ENCODE assay signal across 8 cellular contexts in the genomic region with DNA sequence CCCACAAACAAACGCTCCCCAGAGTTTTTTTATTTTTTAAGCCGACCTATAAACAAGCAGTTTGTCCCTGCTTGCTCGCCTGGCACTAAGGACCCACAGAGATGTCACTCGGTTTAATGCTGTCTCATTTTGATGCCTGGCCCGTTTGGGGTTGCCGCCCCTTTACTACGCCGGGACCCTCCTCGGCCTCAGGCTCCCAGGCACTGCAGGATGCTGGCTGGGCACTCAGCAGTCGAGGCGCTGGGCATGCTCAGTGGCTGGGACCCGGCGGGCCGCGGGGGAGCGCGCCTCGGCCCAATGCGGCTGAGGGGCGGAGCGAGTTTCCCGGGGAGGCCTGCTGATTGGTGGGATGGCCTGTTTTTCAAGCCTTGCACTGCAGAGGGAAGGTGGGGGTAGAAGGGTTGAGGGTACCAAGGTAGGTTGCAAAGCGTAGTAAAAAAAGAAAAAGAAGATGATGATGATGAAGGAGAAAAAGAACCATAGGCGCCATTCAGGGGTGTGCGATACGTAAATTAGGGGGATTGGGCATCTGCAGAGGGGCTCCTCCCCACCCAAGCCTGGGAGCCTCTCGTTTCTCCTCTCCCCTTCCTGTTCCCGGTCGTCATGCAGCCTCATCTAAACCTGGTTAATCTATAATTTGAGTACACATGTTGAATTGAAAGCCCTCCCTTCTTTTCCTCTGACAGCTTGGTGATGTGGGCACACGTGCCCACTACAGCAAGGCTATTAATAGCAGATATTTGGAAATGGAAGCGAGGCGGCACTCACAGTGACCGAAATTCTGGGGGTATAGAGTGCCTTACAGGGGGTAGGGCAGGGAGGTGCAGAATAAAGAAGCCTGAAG. TPM values are rescaled to one million over a fixed set of nuclear protein-coding genes. Genes with fewer than 3 reads are reported as not detected.
A peak's percentile ranks its signal among the peaks of the same experiment; 100 is the strongest.
DNase-seq lines count a peak whose midpoint lies in the region; ATAC-seq and TF ChIP-seq lines count a peak whose summit lies in the region.

No MANE protein-coding gene starts in this region.

- intact Hi-C loops in natural killer cell (cut with micrococcal nuclease): no loop called here

- H3K9me3 ChIP-seq in NT2/D1 (ENCODE audit: insufficient read depth, low read length) (peaks cover 12% of the 10 kb centered on the region; the same call in 1 of the 2 replicates), stomach smooth muscle (ENCODE audit: control insufficient read depth in 2 of 2, low read length in 2 of 2) (no peaks in the 10 kb centered on the region)

- H3K9ac ChIP-seq in NT2/D1 (ENCODE audit: insufficient read length, low read depth): peak overlapping the region; percentile 54
- peak overlapping the region; percentile 63 to 82 for H3K9ac ChIP-seq in stomach smooth muscle (ENCODE audit: low read length in 2 of 2)

- H3K27ac Mint-ChIP-seq in natural killer cell: no peak overlapping the region

- peak overlapping the region; percentile 72 for H3K4me3 ChIP-seq in NT2/D1 (ENCODE audit: insufficient read length, low read depth)
- H3K4me3 ChIP-seq in stomach smooth muscle (ENCODE audit: low read length in 2 of 2): peak overlapping the region; percentile 54 to 79

- DNase-seq in Ammon's horn (ENCODE audit: low spot score) (peak; percentile 95), NT2/D1 (ENCODE audit: low read depth, low spot score) (no peak), activated T-helper 1 cell treated with Interleukin-2 at 50 U/mL for 16 hours (ENCODE audit: low read depth) (peak; percentile 48), fibroblast of gingiva (ENCODE audit: low read depth) (peak; percentile 83), natural killer cell (no peak)

- H3K27ac ChIP-seq in stomach smooth muscle (ENCODE audit: low read length): peak overlapping the region; percentile 86

- H3K9me3 Mint-ChIP-seq in natural killer cell: no peaks in the 10 kb centered on the region

- peak overlapping the region; percentile 53 for H3K4me3 Mint-ChIP-seq in natural killer cell

- H3K4me1 ChIP-seq in NT2/D1 (ENCODE audit: insufficient read depth, insufficient read length): peaks cover 8% of the 10 kb centered on the region
- H3K4me1 ChIP-seq in stomach smooth muscle (ENCODE audit: control insufficient read depth, insufficient read depth, low read length): peaks cover 43% of the 10 kb centered on the region

- H3K4me1 Mint-ChIP-seq in natural killer cell: peaks cover 9 to 19% of the 10 kb centered on the region in 2 donors

- H3K27me3 ChIP-seq in NT2/D1 (ENCODE audit: insufficient read depth, insufficient read length) (no peaks in the 10 kb centered on the region), stomach smooth muscle (ENCODE audit: control insufficient read depth in 1 of 2, insufficient read depth in 2 of 2, low read length in 2 of 2) (no peaks in the 10 kb centered on the region)

- TF ChIP-seq CTCF in natural killer cell (IDR thresholded peaks at IDR 0.05): no peak

- H3K36me3 Mint-ChIP-seq in natural killer cell: no peaks in the 10 kb centered on the region

- H3K27me3 Mint-ChIP-seq in natural killer cell (ENCODE audit: low read depth in 2 of 2): peaks cover 39 to 57% of the 10 kb centered on the region in 2 donors

- ATAC-seq in HG03354 (IDR thresholded peaks at IDR 0.05; ENCODE audit: poor library complexity, severe bottlenecking, unreplicated experiment) (peak; percentile 84), natural killer cell (peak in 2 of 3 donors; percentile 25)

- TF ChIP-seq POLR2A in GM19099 (IDR thresholded peaks at IDR 0.05; ENCODE audit: extremely low read depth, insufficient read length, low read depth): peak; percentile 56

- peaks cover 22% of the 10 kb centered on the region for H3K36me3 ChIP-seq in NT2/D1 (ENCODE audit: insufficient read depth, insufficient read length, low read length)
- no peaks in the 10 kb centered on the region for H3K36me3 ChIP-seq in stomach smooth muscle (ENCODE audit: control insufficient read depth in 2 of 2, insufficient read depth in 2 of 2, low read length in 2 of 2)

RNA-seq across cellular contexts. Expression of a gene that starts 1.5 kb away (rescaled TPM):
- under 1 TPM; 0.09 to 0.55 (median 0.36) TPM for total RNA-seq in natural killer cell

RNA-seq across cellular contexts. Expression of a gene that starts 34.7 kb away (rescaled TPM):
- total RNA-seq in natural killer cell: 10 to 100 TPM; 33.7 to 49.7 (median 47.7) TPM

Comparison
In these comparisons a context has a peak if more than half of its experiments do, and no peak if none do; other contexts are left out.
1. DNase-seq: peak in Ammon's horn (single experiment), activated T-helper 1 cell treated with Interleukin-2 at 50 U/mL for 16 hours (single experiment) and fibroblast of gingiva (single experiment); none in NT2/D1 (single experiment) and natural killer cell (single experiment).